In the genomic region with DNA sequence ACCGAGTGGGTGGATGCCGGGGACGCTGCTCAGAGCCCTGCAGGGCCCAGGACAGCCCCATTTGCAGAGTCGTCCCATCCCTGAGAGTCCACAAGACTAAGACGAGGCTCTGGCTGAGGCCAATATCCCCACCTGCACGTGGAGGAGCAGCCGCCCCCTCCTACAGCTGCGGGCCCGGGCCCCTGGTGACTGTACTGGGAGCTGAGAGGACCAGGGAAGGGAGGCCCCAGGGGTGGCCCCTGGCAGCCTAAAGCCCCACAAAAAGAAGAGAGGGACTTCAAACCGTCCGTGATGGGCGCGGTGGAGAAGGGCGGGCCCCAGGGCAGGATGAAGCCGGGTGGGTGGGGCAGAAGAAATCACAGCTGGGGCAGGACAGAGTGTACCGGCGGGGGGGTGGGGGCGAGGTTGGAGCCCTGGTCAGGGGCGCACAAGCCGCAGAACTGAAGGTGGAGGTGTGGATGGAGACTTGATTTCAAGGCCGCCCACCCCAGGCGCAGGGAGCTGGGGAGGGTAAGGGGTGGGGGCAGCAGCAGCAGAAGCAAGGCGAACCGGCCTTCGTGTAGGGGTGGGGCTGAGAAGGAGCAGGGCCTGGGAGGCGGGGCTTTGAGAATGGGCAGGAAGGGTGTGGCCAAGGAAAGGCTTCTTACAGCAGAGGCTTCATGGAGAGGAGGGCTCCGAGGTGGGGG, we compare ENCODE assay signal across 6 cellular contexts. TPM values are rescaled to one million over a fixed set of nuclear protein-coding genes. Genes with fewer than 3 reads are reported as not detected.
DNase-seq lines count a peak whose midpoint lies in the region; ATAC-seq and TF ChIP-seq lines count a peak whose summit lies in the region.
"Had no signal": no experiment of that assay in that cellular context is flagged by ENCODE, and none has a peak within 500 bp of the region (broad histone marks: within the 10 kb centered on the region; RNA-seq: fewer than 3 reads in every experiment).

No MANE protein-coding gene starts in this region.

- peak overlapping the region; percentile 62 for H3K27ac Mint-ChIP-seq in activated CD4-positive, alpha-beta T cell treated with anti-CD3 and anti-CD28 coated beads, Interleukin-2, amount 10 ng/mL, durations not matched to agents 24 days and 14 days

- no peak for TF ChIP-seq CTCF in fibroblast of villous mesenchyme (IDR thresholded peaks at IDR 0.05; ENCODE audit: insufficient read depth, low read depth, low read length)

- peak overlapping the region; percentile 76 for H3K4me3 Mint-ChIP-seq in activated CD4-positive, alpha-beta T cell treated with anti-CD3 and anti-CD28 coated beads, Interleukin-2, amount 10 ng/mL, durations not matched to agents 24 days and 14 days

- H3K9me3 Mint-ChIP-seq in activated CD4-positive, alpha-beta T cell treated with anti-CD3 and anti-CD28 coated beads, Interleukin-2, amount 10 ng/mL, durations not matched to agents 24 days and 14 days: no peaks in the 10 kb centered on the region

- no peaks in the 10 kb centered on the region for H3K27me3 Mint-ChIP-seq in activated CD4-positive, alpha-beta T cell treated with anti-CD3 and anti-CD28 coated beads, Interleukin-2, amount 10 ng/mL, durations not matched to agents 24 days and 14 days

- intact Hi-C loops in activated CD4-positive, alpha-beta T cell treated with anti-CD3 and anti-CD28 coated beads, Interleukin-2, amount 10 ng/mL, durations not matched to agents 24 days and 14 days (cut with micrococcal nuclease): loop anchor here (1.0 kb wide), 1 partner anchor 10 kb away; no protein-coding TSS in a partner anchor

- H3K9me3 ChIP-seq in HUES64 (ENCODE audit: insufficient read depth, low read depth, low read length): no peaks in the 10 kb centered on the region

- peak; percentile 96 for DNase-seq in activated CD4-positive, alpha-beta T cell treated with anti-CD3 and anti-CD28 coated beads, Interleukin-2, amount 10 ng/mL, durations not matched to agents 24 days and 14 days
- DNase-seq in fibroblast of villous mesenchyme (ENCODE audit: low read depth): peak; percentile 93
- DNase-seq in stimulated activated CD8-positive, alpha-beta memory T cell treated with anti-CD3 and anti-CD28 coated beads, Interleukin-2, amount 100 ng/mL, for 48 hours (ENCODE audit: low read depth in 2 of 2): peak; percentile 66 to 83

- H3K4me1 Mint-ChIP-seq in activated CD4-positive, alpha-beta T cell treated with anti-CD3 and anti-CD28 coated beads, Interleukin-2, amount 10 ng/mL, durations not matched to agents 24 days and 14 days: peaks cover 11% of the 10 kb centered on the region

- H3K36me3 ChIP-seq in HUES64 (ENCODE audit: insufficient read depth, low read length): peaks cover 33% of the 10 kb centered on the region

- H3K4me3 ChIP-seq in HUES64 (ENCODE audit: low read length) (peak overlapping the region; percentile 27; the same call in 1 of the 2 replicates), fibroblast of villous mesenchyme (ENCODE audit: low read depth, low read length) (peak overlapping the region; percentile 47)

- peak overlapping the region; percentile 70; the same call in 1 of the 2 replicates for H3K27ac ChIP-seq in HUES64 (ENCODE audit: low read depth, low read length)

- ATAC-seq in GM19395 (IDR thresholded peaks at IDR 0.05; ENCODE audit: unreplicated experiment): no peak

- WGBS in HUES64: 43% methylated on average over 27 of the region's 27 CpGs

- H3K27me3 ChIP-seq in HUES64 (ENCODE audit: insufficient read depth, low read length): no peaks in the 10 kb centered on the region

- H3K4me1 ChIP-seq in HUES64 (ENCODE audit: insufficient read depth, low read length): no peaks in the 10 kb centered on the region

- H3K9ac ChIP-seq in HUES64 (ENCODE audit: low read depth, low read length): no peak overlapping the region

- peaks cover 16% of the 10 kb centered on the region for H3K36me3 Mint-ChIP-seq in activated CD4-positive, alpha-beta T cell treated with anti-CD3 and anti-CD28 coated beads, Interleukin-2, amount 10 ng/mL, durations not matched to agents 24 days and 14 days (ENCODE audit: low read depth)

RNA-seq across cellular contexts. Expression of a gene that starts 12.9 kb away (rescaled TPM):
- polyA plus RNA-seq in HUES64 (2013, experiment 1 of 2): 0.35 TPM
- polyA plus RNA-seq in HUES64 (2013, experiment 2 of 2): not detected
- total RNA-seq in activated CD4-positive, alpha-beta T cell treated with anti-CD3 and anti-CD28 coated beads, Interleukin-2, amount 10 ng/mL, durations not matched to agents 24 days and 14 days: 1.4 and 2.5 TPM in 2 replicates
- 3.9 TPM in 2 replicates for total RNA-seq in fibroblast of villous mesenchyme

RNA-seq across cellular contexts. Expression of a gene that starts 20.3 kb away (rescaled TPM):
- polyA plus RNA-seq in HUES64 (2013, experiment 1 of 2): not detected
- polyA plus RNA-seq in HUES64 (2013, experiment 2 of 2): not detected
- total RNA-seq in activated CD4-positive, alpha-beta T cell treated with anti-CD3 and anti-CD28 coated beads, Interleukin-2, amount 10 ng/mL, durations not matched to agents 24 days and 14 days: not detected in 2 replicates
- not detected in 2 replicates for total RNA-seq in fibroblast of villous mesenchyme
- total RNA-seq: lung microvascular endothelial cell had no signal

RNA-seq across cellular contexts. Expression of a gene that starts 20.6 kb away (rescaled TPM):
- polyA plus RNA-seq in HUES64 (2013, experiment 1 of 2): 53.6 TPM
- 56.6 TPM for polyA plus RNA-seq in HUES64 (2013, experiment 2 of 2)
- 58.1 and 61.1 TPM in 2 replicates for total RNA-seq in activated CD4-positive, alpha-beta T cell treated with anti-CD3 and anti-CD28 coated beads, Interleukin-2, amount 10 ng/mL, durations not matched to agents 24 days and 14 days
- 26.8 and 30.0 TPM in 2 replicates for total RNA-seq in fibroblast of villous mesenchyme

RNA-seq across cellular contexts. Expression of a gene that starts 20.9 kb away (rescaled TPM):
- polyA plus RNA-seq in HUES64 (2013, experiment 1 of 2): under 0.01 TPM
- polyA plus RNA-seq in HUES64 (2013, experiment 2 of 2): under 0.01 TPM
- total RNA-seq in activated CD4-positive, alpha-beta T cell treated with anti-CD3 and anti-CD28 coated beads, Interleukin-2, amount 10 ng/mL, durations not matched to agents 24 days and 14 days: not detected in 2 replicates
- total RNA-seq in fibroblast of villous mesenchyme: not detected in 2 replicates
- total RNA-seq: lung microvascular endothelial cell had no signal

RNA-seq across cellular contexts. Expression of a gene that starts 31.6 kb away (rescaled TPM):
- polyA plus RNA-seq in HUES64 (2013, experiment 1 of 2): not detected
- polyA plus RNA-seq in HUES64 (2013, experiment 2 of 2): not detected
- not detected in 2 replicates for total RNA-seq in activated CD4-positive, alpha-beta T cell treated with anti-CD3 and anti-CD28 coated beads, Interleukin-2, amount 10 ng/mL, durations not matched to agents 24 days and 14 days
- not detected in 2 replicates for total RNA-seq in fibroblast of villous mesenchyme
- total RNA-seq: lung microvascular endothelial cell had no signal
